In genomic region chr1:3652538-3653285, GRCh38 we compare ENCODE assay signal across 10 cellular contexts. TPM values are rescaled to one million over a fixed set of nuclear protein-coding genes. Genes with fewer than 3 reads are reported as not detected.
A peak's percentile ranks its signal among the peaks of the same experiment; 100 is the strongest.
DNase-seq lines count a peak whose midpoint lies in the region; ATAC-seq, FAIRE-seq and TF ChIP-seq lines count a peak whose summit lies in the region.
"Had no signal": no experiment of that assay in that cellular context is flagged by ENCODE, and none has a peak within 500 bp of the region (broad histone marks: within the 10 kb centered on the region; RNA-seq: fewer than 3 reads in every experiment).

No MANE protein-coding gene starts in this region.

- H3F3A ChIP-seq in MM.1S (ENCODE audit: insufficient read depth, low read length) = no peaks in the 10 kb centered on the region

- POLR2A ChIA-PET in endothelial cell of umbilical vein (lab: Charles Lee) = no interaction called here

- no peaks in the 10 kb centered on the region for H3K9me3 Mint-ChIP-seq in activated CD4-positive, alpha-beta T cell treated with anti-CD3 and anti-CD28 coated beads, Interleukin-2, amount 10 ng/mL, durations not matched to agents 24 days and 14 days

- H3K4me3 Mint-ChIP-seq in activated CD4-positive, alpha-beta T cell treated with anti-CD3 and anti-CD28 coated beads, Interleukin-2, amount 10 ng/mL, durations not matched to agents 24 days and 14 days = peak overlapping the region; percentile 53

- no peak for FAIRE-seq in endothelial cell of umbilical vein (lab: Jason Lieb, UNC)

- TF ChIP-seq POLR2A in endothelial cell of umbilical vein (IDR thresholded peaks at IDR 0.05; ENCODE audit: low read depth, low read length) (no peak), spleen (IDR thresholded peaks at IDR 0.05) (no peak)

- dilution Hi-C loops in endothelial cell of umbilical vein (cut with MboI; ENCODE audit: extremely low pct_ligation_motif_present, low sequenced_read_pairs) = no loop called here

- H3K4me2 ChIP-seq in MM.1S (ENCODE audit: low read depth, low read length) = peak overlapping the region; percentile 61
- no peak overlapping the region for H3K4me2 ChIP-seq in endothelial cell of umbilical vein (ENCODE audit: insufficient read depth, low read length)

- H3K9me3 ChIP-seq in MM.1S (replicated peaks; ENCODE audit: insufficient read depth, low read length) (no peaks in the 10 kb centered on the region), endothelial cell of umbilical vein (replicated peaks; ENCODE audit: control insufficient read depth, insufficient read depth, low read length) (no peaks in the 10 kb centered on the region), spleen (no peaks in the 10 kb centered on the region)

- H3K36me3 Mint-ChIP-seq in activated CD4-positive, alpha-beta T cell treated with anti-CD3 and anti-CD28 coated beads, Interleukin-2, amount 10 ng/mL, durations not matched to agents 24 days and 14 days (ENCODE audit: low read depth) = peaks cover 4% of the 10 kb centered on the region

- intact Hi-C loops in activated CD4-positive, alpha-beta T cell treated with anti-CD3 and anti-CD28 coated beads, Interleukin-2, amount 10 ng/mL, durations not matched to agents 24 days and 14 days (cut with micrococcal nuclease) = loop anchor here (10.0 kb wide), 1 partner anchor 72 kb away; no protein-coding TSS in a partner anchor
- intact Hi-C loops in endothelial cell of umbilical vein (cut with micrococcal nuclease) (no loop called here), spleen (cut with DNase I; ENCODE audit: low total_unique reads) (no loop called here)

- H3K36me3 ChIP-seq in MM.1S (replicated peaks; ENCODE audit: insufficient read depth, low read length) (no peaks in the 10 kb centered on the region), endothelial cell of umbilical vein (ENCODE audit: control insufficient read depth in 2 of 2, extremely low read depth in 1 of 2, insufficient read depth in 2 of 2, low read length in 2 of 2) (no peaks in the 10 kb centered on the region), spleen (peaks cover 0 to 3% (median 0%) of the 10 kb centered on the region in 6 donors)

- CTCF ChIA-PET in endothelial cell of umbilical vein (lab: Charles Lee) = interaction anchor here (1.0 kb wide), 1 partner anchor 200 kb away, joined by 3 read pairs; no protein-coding TSS in a partner anchor

- H3K4me1 ChIP-seq in MM.1S (ENCODE audit: low read length) (peaks cover 15% of the 10 kb centered on the region), endothelial cell of umbilical vein (ENCODE audit: control insufficient read depth, extremely low read depth, insufficient read depth, low read length) (peaks cover 8% of the 10 kb centered on the region), spleen (peaks cover 25 to 56% (median 50%) of the 10 kb centered on the region in 6 donors)

- H4K20me1 ChIP-seq in MM.1S (ENCODE audit: insufficient read depth, low read length) (no peaks in the 10 kb centered on the region; the same call in 1 of the 2 replicates), endothelial cell of umbilical vein (replicated peaks; ENCODE audit: control insufficient read depth, extremely low read depth, insufficient read depth, low read length) (no peaks in the 10 kb centered on the region)

- H3K4me3 ChIP-seq in MM.1S (ENCODE audit: low read length) = peak overlapping the region; percentile 57
- no peak overlapping the region for H3K4me3 ChIP-seq in endothelial cell of umbilical vein (replicated peaks in 1 of 3; ENCODE audit: insufficient read depth in 1 of 3, low read depth in 1 of 3, low read length in 3 of 3)
- H3K4me3 ChIP-seq in spleen = peak overlapping the region in 7 of 8 donors; percentile 30 to 98 (median 91)

- H3K27ac ChIP-seq in MM.1S (ENCODE audit: low read length) (no peak overlapping the region), endothelial cell of umbilical vein (ENCODE audit: insufficient read depth, low read depth, low read length) (no peak overlapping the region), spleen (no peak overlapping the region), caudate nucleus (ENCODE audit: low read depth, low read length) (no peak overlapping the region)
- H3K27ac ChIP-seq: BLaER1 treated with 17β-estradiol and CSF1 and Interleukin-3, amounts not matched to agents 10 nM and 100 nM had no signal

- H3K9ac ChIP-seq in MM.1S (ENCODE audit: low read length) = peak overlapping the region; percentile 58
- H3K9ac ChIP-seq in endothelial cell of umbilical vein (replicated peaks; ENCODE audit: extremely low read depth, insufficient read depth, low read length) = no peak overlapping the region
- H3K9ac ChIP-seq: BLaER1 treated with 17β-estradiol and CSF1 and Interleukin-3, amounts not matched to agents 10 nM and 100 nM had no signal

- TF ChIP-seq CTCF in MM.1S (IDR thresholded peaks at IDR 0.05; ENCODE audit: low read length) (no peak), endothelial cell of umbilical vein (IDR thresholded peaks at IDR 0.05; ENCODE audit: extremely low read depth in 1 of 2, insufficient read depth in 1 of 2, low read depth in 1 of 2, low read length in 2 of 2) (no peak), spleen (IDR thresholded peaks at IDR 0.05 in 8 of 11, conservative IDR thresholded peaks at IDR 0.05 in 3 of 11) (no peak)

- 2 to 25% (median 4%) methylated on average over 9 to 70 of the region's 70 CpGs for WGBS in spleen, 5 donors

- no peak for ATAC-seq in GM21367 (IDR thresholded peaks at IDR 0.05; ENCODE audit: unreplicated experiment)

- no peaks in the 10 kb centered on the region for H3K27me3 ChIP-seq in MM.1S (replicated peaks; ENCODE audit: insufficient read depth, low read length)
- peaks cover 27 to 51% of the 10 kb centered on the region in 2 experiments for H3K27me3 ChIP-seq in endothelial cell of umbilical vein (ENCODE audit: control insufficient read depth in 2 of 2, insufficient read depth in 2 of 2, low read length in 2 of 2)
- H3K27me3 ChIP-seq in spleen (replicated peaks in 1 of 7) = peaks cover 10 to 77% (median 49%) of the 10 kb centered on the region in 7 donors

- H3K27me3 Mint-ChIP-seq in activated CD4-positive, alpha-beta T cell treated with anti-CD3 and anti-CD28 coated beads, Interleukin-2, amount 10 ng/mL, durations not matched to agents 24 days and 14 days = peaks cover 44% of the 10 kb centered on the region

- H3K9me1 ChIP-seq in endothelial cell of umbilical vein (replicated peaks; ENCODE audit: control insufficient read depth, extremely low read depth, insufficient read depth, low read length) = no peaks in the 10 kb centered on the region

- H3K4me1 Mint-ChIP-seq in activated CD4-positive, alpha-beta T cell treated with anti-CD3 and anti-CD28 coated beads, Interleukin-2, amount 10 ng/mL, durations not matched to agents 24 days and 14 days = peaks cover 20% of the 10 kb centered on the region

- no peaks in the 10 kb centered on the region for H3K9me2 ChIP-seq in MM.1S (replicated peaks; ENCODE audit: insufficient read depth, low read length)

- H3K79me2 ChIP-seq in MM.1S (ENCODE audit: low read length) (peaks cover 60% of the 10 kb centered on the region), endothelial cell of umbilical vein (ENCODE audit: control insufficient read depth, insufficient read depth, low read length) (peaks cover 4% of the 10 kb centered on the region)

- BruUV-seq in endothelial cell of umbilical vein (replicated peaks; lab: Mats Ljungman, UMichigan) = no TSS peak

- H3K27ac Mint-ChIP-seq in activated CD4-positive, alpha-beta T cell treated with anti-CD3 and anti-CD28 coated beads, Interleukin-2, amount 10 ng/mL, durations not matched to agents 24 days and 14 days = no peak overlapping the region

- no peak for DNase-seq in activated CD4-positive, alpha-beta T cell treated with anti-CD3 and anti-CD28 coated beads, Interleukin-2, amount 10 ng/mL, durations not matched to agents 24 days and 14 days
- no peak for DNase-seq in activated CD4-positive, alpha-beta T cell treated with anti-CD3 and anti-CD28 coated beads, Interleukin-2, amount 50 U/mL, for 1 hour
- DNase-seq in MM.1S = no peak
- no peak for DNase-seq in endothelial cell of umbilical vein (ENCODE audit: low read depth, low spot score)
- DNase-seq in spleen = peak; percentile 78
- no peak for DNase-seq in GM19238 (ENCODE audit: insufficient read length, low spot score)
- DNase-seq in caudate nucleus (lab: John Stamatoyannopoulos, UW) = no peak

- H2AFZ ChIP-seq in MM.1S (ENCODE audit: low read length) = peak overlapping the region; percentile 41
- H2AFZ ChIP-seq in endothelial cell of umbilical vein (ENCODE audit: low read depth, low read length) = no peak overlapping the region

RNA-seq across cellular contexts. Expression of gene TP73, which starts 0.4 kb away (rescaled TPM):
- 1.3 and 1.4 TPM in 2 replicates for total RNA-seq in activated CD4-positive, alpha-beta T cell treated with anti-CD3 and anti-CD28 coated beads, Interleukin-2, amount 10 ng/mL, durations not matched to agents 24 days and 14 days
- 0.15 TPM in 1 of 2 replicates, not detected in the other for total RNA-seq in endothelial cell of umbilical vein
- 0.03 and 0.10 TPM in 2 replicates for polyA plus RNA-seq in endothelial cell of umbilical vein
- 0.04 and 0.07 TPM in 2 replicates for polyA plus RNA-seq in endothelial cell of umbilical vein (2011; cell fraction: cytosol; rRNA removed)
- 0.07 and 0.18 TPM in 2 replicates for polyA plus RNA-seq in endothelial cell of umbilical vein (2011; cell fraction: nucleus; rRNA removed)
- not detected in 2 replicates for polyA plus RNA-seq in endothelial cell of umbilical vein (2012)
- polyA minus RNA-seq in endothelial cell of umbilical vein = 0.06 and 0.39 TPM in 2 replicates
- polyA minus RNA-seq in endothelial cell of umbilical vein (2011; cell fraction: cytosol; rRNA and poly(A)+ RNA removed) = not detected
- polyA minus RNA-seq in endothelial cell of umbilical vein (2011; cell fraction: nucleus; rRNA and poly(A)+ RNA removed) = not detected in 2 replicates
- total RNA-seq in spleen = 1 to 10 TPM in 5 of 7 donors, under 1 TPM in 2; 0.63 to 4.3 (median 1.6) TPM
- under 1 TPM; 0.11 to 0.48 (median 0.21) TPM for polyA plus RNA-seq in spleen
- total RNA-seq: HT1080 had no signal

RNA-seq across cellular contexts. Expression of gene WRAP73, which starts 2.8 kb away (rescaled TPM):
- total RNA-seq in activated CD4-positive, alpha-beta T cell treated with anti-CD3 and anti-CD28 coated beads, Interleukin-2, amount 10 ng/mL, durations not matched to agents 24 days and 14 days = 41.3 and 44.7 TPM in 2 replicates
- 23.0 and 27.7 TPM in 2 replicates for total RNA-seq in endothelial cell of umbilical vein
- 50.7 and 59.2 TPM in 2 replicates for polyA plus RNA-seq in endothelial cell of umbilical vein
- 28.5 and 35.3 TPM in 2 replicates for polyA plus RNA-seq in endothelial cell of umbilical vein (2011; cell fraction: cytosol; rRNA removed)
- 107 and 136 TPM in 2 replicates for polyA plus RNA-seq in endothelial cell of umbilical vein (2011; cell fraction: nucleus; rRNA removed)
- polyA plus RNA-seq in endothelial cell of umbilical vein (2012) = 19.9 and 22.0 TPM in 2 replicates
- polyA minus RNA-seq in endothelial cell of umbilical vein = 32.1 and 37.9 TPM in 2 replicates
- polyA minus RNA-seq in endothelial cell of umbilical vein (2011; cell fraction: cytosol; rRNA and poly(A)+ RNA removed) = 19.9 TPM
- 25.3 and 26.9 TPM in 2 replicates for polyA minus RNA-seq in endothelial cell of umbilical vein (2011; cell fraction: nucleus; rRNA and poly(A)+ RNA removed)
- 10 to 100 TPM; 21.0 to 28.0 (median 26.4) TPM for total RNA-seq in spleen
- polyA plus RNA-seq in spleen = 10 to 100 TPM; 20.1 to 28.3 (median 24.2) TPM

RNA-seq across cellular contexts. Expression of gene TPRG1L, which starts 27.9 kb away (rescaled TPM):
- 8.6 and 9.7 TPM in 2 replicates for total RNA-seq in activated CD4-positive, alpha-beta T cell treated with anti-CD3 and anti-CD28 coated beads, Interleukin-2, amount 10 ng/mL, durations not matched to agents 24 days and 14 days
- total RNA-seq in endothelial cell of umbilical vein = 46.2 and 53.8 TPM in 2 replicates
- 50.5 and 52.3 TPM in 2 replicates for polyA plus RNA-seq in endothelial cell of umbilical vein
- 48.1 and 48.2 TPM in 2 replicates for polyA plus RNA-seq in endothelial cell of umbilical vein (2011; cell fraction: cytosol; rRNA removed)
- polyA plus RNA-seq in endothelial cell of umbilical vein (2011; cell fraction: nucleus; rRNA removed) = 19.1 and 20.9 TPM in 2 replicates
- 45.0 and 53.8 TPM in 2 replicates for polyA plus RNA-seq in endothelial cell of umbilical vein (2012)
- 43.9 and 44.1 TPM in 2 replicates for polyA minus RNA-seq in endothelial cell of umbilical vein
- polyA minus RNA-seq in endothelial cell of umbilical vein (2011; cell fraction: cytosol; rRNA and poly(A)+ RNA removed) = 18.9 TPM
- 7.4 and 9.6 TPM in 2 replicates for polyA minus RNA-seq in endothelial cell of umbilical vein (2011; cell fraction: nucleus; rRNA and poly(A)+ RNA removed)
- total RNA-seq in spleen = 10 to 100 TPM; 23.7 to 45.9 (median 32.5) TPM
- polyA plus RNA-seq in spleen = 10 to 100 TPM; 19.9 to 35.7 (median 20.9) TPM

RNA-seq across cellular contexts. Expression of gene MEGF6, which starts 41.4 kb away (rescaled TPM):
- 1.7 and 2.1 TPM in 2 replicates for total RNA-seq in activated CD4-positive, alpha-beta T cell treated with anti-CD3 and anti-CD28 coated beads, Interleukin-2, amount 10 ng/mL, durations not matched to agents 24 days and 14 days
- total RNA-seq in endothelial cell of umbilical vein = 47.4 and 63.7 TPM in 2 replicates
- polyA plus RNA-seq in endothelial cell of umbilical vein = 22.5 and 31.7 TPM in 2 replicates
- polyA plus RNA-seq in endothelial cell of umbilical vein (2011; cell fraction: cytosol; rRNA removed) = 6.7 and 12.0 TPM in 2 replicates
- 66.7 and 89.2 TPM in 2 replicates for polyA plus RNA-seq in endothelial cell of umbilical vein (2011; cell fraction: nucleus; rRNA removed)
- polyA plus RNA-seq in endothelial cell of umbilical vein (2012) = 16.0 and 34.6 TPM in 2 replicates
- polyA minus RNA-seq in endothelial cell of umbilical vein = 19.6 and 21.3 TPM in 2 replicates
- 5.4 TPM for polyA minus RNA-seq in endothelial cell of umbilical vein (2011; cell fraction: cytosol; rRNA and poly(A)+ RNA removed)
- 14.7 and 42.2 TPM in 2 replicates for polyA minus RNA-seq in endothelial cell of umbilical vein (2011; cell fraction: nucleus; rRNA and poly(A)+ RNA removed)
- total RNA-seq in spleen = 10 to 100 TPM in 6 of 7 donors, 1 to 10 TPM in 1; 8.7 to 39.5 (median 27.1) TPM
- 10 to 100 TPM in 2 of 3 donors, 1 to 10 TPM in 1; 8.8 to 16.5 (median 10.0) TPM for polyA plus RNA-seq in spleen

Comparison
In these comparisons a context has a peak if more than half of its experiments do, and no peak if none do; other contexts are left out.
1. H3K4me3 ChIP-seq: peak in MM.1S (single experiment) and spleen (7 of 8); none in endothelial cell of umbilical vein (0 of 3).